In the genomic region with DNA sequence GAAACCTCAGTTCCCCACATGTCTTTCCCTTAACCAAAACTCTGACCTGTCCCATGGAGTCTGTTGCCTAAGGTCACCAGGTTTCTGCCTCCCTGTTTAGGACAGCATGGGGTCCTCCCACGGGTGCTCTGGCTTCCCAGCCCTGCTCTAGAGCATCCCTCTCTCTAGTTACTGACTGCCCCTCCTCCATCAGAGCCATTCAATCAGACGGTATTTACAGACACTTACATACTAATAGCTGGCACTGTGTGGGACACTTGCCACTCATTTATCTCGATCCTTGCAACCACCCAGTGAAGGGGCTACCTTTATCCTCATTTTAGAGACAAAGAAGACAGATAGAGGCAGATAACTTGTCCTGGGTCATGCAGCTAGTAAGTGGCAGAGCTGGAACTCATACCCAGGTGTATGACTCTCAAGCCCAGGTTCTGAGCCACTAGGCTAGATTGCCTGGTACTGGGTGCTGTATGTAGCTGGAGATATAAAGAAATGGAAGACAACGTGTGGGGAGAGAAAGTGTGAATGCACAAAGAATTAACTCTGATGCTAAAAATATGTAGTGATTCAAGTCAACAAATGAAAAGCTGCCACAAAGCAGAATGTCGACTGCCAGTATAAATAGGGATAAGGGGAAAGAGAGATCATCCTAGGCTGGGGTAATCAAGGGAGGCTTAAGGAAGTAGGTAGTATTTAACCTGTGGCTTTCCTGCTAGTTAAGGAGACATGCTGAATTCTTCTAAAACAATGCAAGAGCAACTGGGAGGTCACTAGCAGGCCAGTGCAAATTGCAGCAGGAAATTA, we compare ENCODE assay signal across 18 cellular contexts. TPM values are rescaled to one million over a fixed set of nuclear protein-coding genes. Genes with fewer than 3 reads are reported as not detected.
DNase-seq lines count a peak whose midpoint lies in the region; ATAC-seq and TF ChIP-seq lines count a peak whose summit lies in the region.
"Had no signal": no experiment of that assay in that cellular context is flagged by ENCODE, and none has a peak within 500 bp of the region (broad histone marks: within the 10 kb centered on the region; RNA-seq: fewer than 3 reads in every experiment).

No MANE protein-coding gene starts in this region.

- H3K36me3 Mint-ChIP-seq in WTC11 (no peaks in the 10 kb centered on the region), immature natural killer cell (no peaks in the 10 kb centered on the region)
- H3K36me3 Mint-ChIP-seq in naive thymus-derived CD4-positive, alpha-beta T cell = peaks cover 0 to 6% (median 0%) of the 10 kb centered on the region in 5 donors
- no peaks in the 10 kb centered on the region for H3K36me3 Mint-ChIP-seq in stimulated activated effector memory CD8-positive, alpha-beta T cell treated with anti-CD3 and anti-CD28 coated beads, Interleukin-12 subunit alpha, Interleukin-12 subunit beta, amount 100 ng/mL, for 72 hours
- no peaks in the 10 kb centered on the region for H3K36me3 Mint-ChIP-seq in activated T-cell treated with anti-CD3 and anti-CD28 coated beads, Interleukin-2, amount 50 U/mL, for 24 hours (ENCODE audit: low read depth)
- H3K36me3 Mint-ChIP-seq: CD8-positive, alpha-beta memory T cell had no signal

- peaks cover 14% of the 10 kb centered on the region for H3K4me1 Mint-ChIP-seq in WTC11
- H3K4me1 Mint-ChIP-seq in naive thymus-derived CD4-positive, alpha-beta T cell = peaks cover 17 to 40% (median 33%) of the 10 kb centered on the region in 7 donors
- no peaks in the 10 kb centered on the region for H3K4me1 Mint-ChIP-seq in stimulated activated effector memory CD8-positive, alpha-beta T cell treated with anti-CD3 and anti-CD28 coated beads, Interleukin-12 subunit alpha, Interleukin-12 subunit beta, amount 100 ng/mL, for 72 hours
- no peaks in the 10 kb centered on the region for H3K4me1 Mint-ChIP-seq in immature natural killer cell
- peaks cover 27% of the 10 kb centered on the region for H3K4me1 Mint-ChIP-seq in activated T-cell treated with anti-CD3 and anti-CD28 coated beads, Interleukin-2, amount 50 U/mL, for 24 hours (ENCODE audit: low read depth)

- no peak overlapping the region for H3K4me3 ChIP-seq in heart right ventricle
- H3K4me3 ChIP-seq in naive thymus-derived CD4-positive, alpha-beta T cell (ENCODE audit: low read length) = no peak overlapping the region
- H3K4me3 ChIP-seq: K562 had no signal

- peaks cover 8% of the 10 kb centered on the region for H3K9me3 Mint-ChIP-seq in WTC11
- H3K9me3 Mint-ChIP-seq in naive thymus-derived CD4-positive, alpha-beta T cell = peaks cover 0 to 6% (median 0%) of the 10 kb centered on the region in 11 donors
- H3K9me3 Mint-ChIP-seq in stimulated activated effector memory CD8-positive, alpha-beta T cell treated with anti-CD3 and anti-CD28 coated beads, Interleukin-12 subunit alpha, Interleukin-12 subunit beta, amount 100 ng/mL, for 72 hours = no peaks in the 10 kb centered on the region
- no peaks in the 10 kb centered on the region for H3K9me3 Mint-ChIP-seq in immature natural killer cell
- H3K9me3 Mint-ChIP-seq in activated T-cell treated with anti-CD3 and anti-CD28 coated beads, Interleukin-2, amount 50 U/mL, for 24 hours = peaks cover 4% of the 10 kb centered on the region

- ATAC-seq in heart right ventricle (peak in 5 of 8 donors; percentile 48 to 88 (median 61)), WTC11 (peak; percentile 36; the same call in 1 of the 2 replicates)
- ATAC-seq in naive thymus-derived CD4-positive, alpha-beta T cell = no peak
- peak; percentile 14 for ATAC-seq in stimulated activated effector memory CD8-positive, alpha-beta T cell treated with anti-CD3 and anti-CD28 coated beads, Interleukin-12 subunit alpha, Interleukin-12 subunit beta, amount 100 ng/mL, for 72 hours
- ATAC-seq: K562 had no signal

- no peak for TF ChIP-seq CTCF in heart right ventricle (IDR thresholded peaks at IDR 0.05)
- no peak for TF ChIP-seq CTCF in WTC11 (IDR thresholded peaks at IDR 0.05)

- H3K27me3 ChIP-seq in heart right ventricle = no peaks in the 10 kb centered on the region
- H3K27me3 ChIP-seq in naive thymus-derived CD4-positive, alpha-beta T cell (ENCODE audit: control insufficient read depth in 2 of 2, insufficient read depth in 2 of 2, low read length in 2 of 2) = no peaks in the 10 kb centered on the region

- POLR2A ChIA-PET in WTC11 (lab: Charles Lee) = no interaction called here
- POLR2A ChIA-PET in naive thymus-derived CD4-positive, alpha-beta T cell (lab: Charles Lee) = interaction anchor here (0.5 kb wide), 1 partner anchor 11 kb away, joined by 3 read pairs; no protein-coding TSS in a partner anchor

- H3K36me3 ChIP-seq in heart right ventricle = no peaks in the 10 kb centered on the region
- H3K36me3 ChIP-seq in naive thymus-derived CD4-positive, alpha-beta T cell (ENCODE audit: control insufficient read depth in 2 of 3, insufficient read depth in 3 of 3, low read length in 3 of 3) = no peaks in the 10 kb centered on the region

- H3K4me3 Mint-ChIP-seq in WTC11 (no peak overlapping the region), immature natural killer cell (no peak overlapping the region)
- no peak overlapping the region for H3K4me3 Mint-ChIP-seq in naive thymus-derived CD4-positive, alpha-beta T cell
- no peak overlapping the region for H3K4me3 Mint-ChIP-seq in stimulated activated effector memory CD8-positive, alpha-beta T cell treated with anti-CD3 and anti-CD28 coated beads, Interleukin-12 subunit alpha, Interleukin-12 subunit beta, amount 100 ng/mL, for 72 hours
- no peak overlapping the region for H3K4me3 Mint-ChIP-seq in activated T-cell treated with anti-CD3 and anti-CD28 coated beads, Interleukin-2, amount 50 U/mL, for 24 hours
- H3K4me3 Mint-ChIP-seq: CD8-positive, alpha-beta memory T cell had no signal

- H3K27me3 Mint-ChIP-seq in WTC11 (ENCODE audit: low read depth) = no peaks in the 10 kb centered on the region
- peaks cover 0 to 13% (median 3%) of the 10 kb centered on the region in 5 donors for H3K27me3 Mint-ChIP-seq in naive thymus-derived CD4-positive, alpha-beta T cell
- peaks cover 0 to 6% (median 0%) of the 10 kb centered on the region in 3 donors for H3K27me3 Mint-ChIP-seq in immature natural killer cell (ENCODE audit: low read depth in 3 of 3)
- H3K27me3 Mint-ChIP-seq in activated T-cell treated with anti-CD3 and anti-CD28 coated beads, Interleukin-2, amount 50 U/mL, for 24 hours = peaks cover 4% of the 10 kb centered on the region

- peaks cover 0 to 15% (median 4%) of the 10 kb centered on the region in 9 donors for H3K4me1 ChIP-seq in heart right ventricle
- H3K4me1 ChIP-seq in naive thymus-derived CD4-positive, alpha-beta T cell (ENCODE audit: control insufficient read depth in 2 of 2, insufficient read depth in 2 of 2, low read length in 2 of 2) = peaks cover 0 to 27% of the 10 kb centered on the region in 2 donors

- intact Hi-C loops in heart right ventricle (cut with DNase I) = no loop called here
- intact Hi-C loops in cardiac septum (cut with DNase I) = no loop called here
- intact Hi-C loops in naive thymus-derived CD4-positive, alpha-beta T cell (cut with micrococcal nuclease) = loop anchor here in 1 of 2 donors (5.0 to 10.0 kb wide), 4 partner anchors 613 to 1646 kb away; a partner anchor contains a TSS

- H3K27ac ChIP-seq in heart right ventricle = peak overlapping the region in 4 of 10 donors; percentile 26 to 77 (median 39)
- no peak overlapping the region for H3K27ac ChIP-seq in naive thymus-derived CD4-positive, alpha-beta T cell (ENCODE audit: low read depth, low read length)

- peaks cover 0 to 8% (median 0%) of the 10 kb centered on the region in 11 donors for H3K9me3 ChIP-seq in heart right ventricle
- no peaks in the 10 kb centered on the region for H3K9me3 ChIP-seq in naive thymus-derived CD4-positive, alpha-beta T cell (ENCODE audit: control insufficient read depth in 2 of 3, low read length in 3 of 3)

- no peak for DNase-seq in heart right ventricle
- DNase-seq in cardiac septum (ENCODE audit: low spot score) = no peak
- no peak for DNase-seq in WTC11 (ENCODE audit: low spot score)
- DNase-seq in naive thymus-derived CD4-positive, alpha-beta T cell = no peak
- DNase-seq in stimulated activated effector memory CD8-positive, alpha-beta T cell treated with anti-CD3 and anti-CD28 coated beads, Interleukin-12 subunit alpha, Interleukin-12 subunit beta, amount 100 ng/mL, for 72 hours (ENCODE audit: low spot score in 2 of 2) = peak in 1 of 2 donors; percentile 30
- DNase-seq in GF-D8 (lab: John Stamatoyannopoulos, UW) = no peak
- DNase-seq in immature natural killer cell = no peak
- no peak for DNase-seq in activated T-cell treated with anti-CD3 and anti-CD28 coated beads, Interleukin-2, amount 50 U/mL, for 24 hours
- DNase-seq: CD8-positive, alpha-beta memory T cell; DMS53; NCI-H1092 treated with DMSO at 0.1 percent for 48 hours; NCI-H146; NCI-H2081 treated with DMSO at 0.1 percent for 48 hours; NCI-H446 treated with DMSO at 0.1 percent for 48 hours; NCI-H748 treated with DMSO at 0.1 percent for 48 hours; SIG-M5 had no signal

- H3K27ac Mint-ChIP-seq in WTC11 (no peak overlapping the region), immature natural killer cell (no peak overlapping the region)
- H3K27ac Mint-ChIP-seq in naive thymus-derived CD4-positive, alpha-beta T cell = peak overlapping the region in 5 of 9 donors; percentile 68 to 99 (median 97)
- H3K27ac Mint-ChIP-seq in stimulated activated effector memory CD8-positive, alpha-beta T cell treated with anti-CD3 and anti-CD28 coated beads, Interleukin-12 subunit alpha, Interleukin-12 subunit beta, amount 100 ng/mL, for 72 hours = no peak overlapping the region
- H3K27ac Mint-ChIP-seq in activated T-cell treated with anti-CD3 and anti-CD28 coated beads, Interleukin-2, amount 50 U/mL, for 24 hours = no peak overlapping the region

- CTCF ChIA-PET in WTC11 (lab: Charles Lee) = interaction anchor here (1.0 kb wide), 1 partner anchor 28 kb away, joined by 4 read pairs; no protein-coding TSS in a partner anchor
- CTCF ChIA-PET in naive thymus-derived CD4-positive, alpha-beta T cell (lab: Charles Lee) = interaction anchor here (0.9 to 5.5 kb wide), 2 partner anchors 13 to 80 kb away, joined by 4 to 31 read pairs; no protein-coding TSS in a partner anchor

- 34 to 36% methylated on average over 5 of the region's 5 CpGs for WGBS in heart right ventricle, 2 donors

TF ChIP-seq in WTC11, 78 proteins besides CTCF, POLR2A, EP300 and RAD21 (continues in another document):
- no peak for TF ChIP-seq CBFB (CRISPR knock-in tag; IDR thresholded peaks at IDR 0.05; ENCODE audit: low read depth)

RNA-seq across cellular contexts. Expression of a gene that starts 52.5 kb away (rescaled TPM):
- total RNA-seq in heart right ventricle (1 to 10 TPM in 7 of 10 donors, under 1 TPM in 3; 0.27 to 5.6 (median 2.0) TPM), cardiac septum (5.7 TPM), WTC11 (2021) (0.31 to 0.62 TPM (median 0.53 TPM) in 3 replicates)
- polyA plus RNA-seq in heart right ventricle (1 to 10 TPM; 1.1 to 1.2 TPM), immature natural killer cell (under 1 TPM in 1 of 3 donors, not detected in 2; 0.30 TPM)
- 1 to 10 TPM in 1 of 5 experiments, not detected in 4; 1.2 TPM for total RNA-seq in naive thymus-derived CD4-positive, alpha-beta T cell
- under 1 TPM in 1 of 2 donors, not detected in 1; 0.02 TPM for polyA plus RNA-seq in naive thymus-derived CD4-positive, alpha-beta T cell
- total RNA-seq: CD8-positive, alpha-beta memory T cell; K562; RPMI7951 had no signal

Comparison
In these comparisons a context has a peak if more than half of its experiments do, and no peak if none do; other contexts are left out.
1. H3K27ac Mint-ChIP-seq: peak in naive thymus-derived CD4-positive, alpha-beta T cell (5 of 9); none in WTC11 (single experiment), stimulated activated effector memory CD8-positive, alpha-beta T cell treated with anti-CD3 and anti-CD28 coated beads, Interleukin-12 subunit alpha, Interleukin-12 subunit beta, amount 100 ng/mL, for 72 hours (single experiment), immature natural killer cell (0 of 6) and activated T-cell treated with anti-CD3 and anti-CD28 coated beads, Interleukin-2, amount 50 U/mL, for 24 hours (single experiment).